Comparison of ENCODE assay signal across 11 cellular contexts in genomic region chr6:127457444-127458064, GRCh38. TPM values are rescaled to one million over a fixed set of nuclear protein-coding genes. Genes with fewer than 3 reads are reported as not detected.
DNase-seq lines count a peak whose midpoint lies in the region; TF ChIP-seq lines count a peak whose summit lies in the region.
"Had no signal": no experiment of that assay in that cellular context is flagged by ENCODE, and none has a peak within 500 bp of the region (broad histone marks: within the 10 kb centered on the region; RNA-seq: fewer than 3 reads in every experiment).

No MANE protein-coding gene starts in this region.

- H3K4me3 ChIP-seq in AG04449 (ENCODE audit: low read depth, low read length), result no peak overlapping the region
- H3K4me3 ChIP-seq in epithelial cell of esophagus (ENCODE audit: low read length), result no peak overlapping the region
- H3K4me3 ChIP-seq in muscle layer of duodenum (ENCODE audit: low read depth in 1 of 2, low read length in 2 of 2), result peak overlapping the region; percentile 56 to 74
- H3K4me3 ChIP-seq: GM12878 had no signal

- no peak overlapping the region for H3K27ac Mint-ChIP-seq in progenitor cell of endocrine pancreas
- H3K27ac Mint-ChIP-seq in T-helper 2 cell treated with Interferon-gamma antibody and Interleukin-4, amounts not matched to agents 5 μg/mL and 100 μg/mL, for 36 hours, result no peak overlapping the region
- H3K27ac Mint-ChIP-seq: T-cell had no signal

- POLR2A ChIA-PET in AG04449 (lab: Yijun Ruan, JAX), result no interaction called here

- peak overlapping the region; percentile 85 for H3K27ac ChIP-seq in muscle layer of duodenum (ENCODE audit: low read length)

- H3K9me3 ChIP-seq in muscle layer of duodenum (ENCODE audit: control insufficient read depth in 1 of 2, low read length in 2 of 2), result no peaks in the 10 kb centered on the region

- no peak overlapping the region for H3K4me3 Mint-ChIP-seq in progenitor cell of endocrine pancreas (ENCODE audit: low read depth)
- no peak overlapping the region for H3K4me3 Mint-ChIP-seq in T-helper 2 cell treated with Interferon-gamma antibody and Interleukin-4, amounts not matched to agents 5 μg/mL and 100 μg/mL, for 36 hours
- H3K4me3 Mint-ChIP-seq: T-cell had no signal

- peaks cover 16% of the 10 kb centered on the region for H3K4me1 Mint-ChIP-seq in progenitor cell of endocrine pancreas (ENCODE audit: low read depth)
- H3K4me1 Mint-ChIP-seq in T-helper 2 cell treated with Interferon-gamma antibody and Interleukin-4, amounts not matched to agents 5 μg/mL and 100 μg/mL, for 36 hours (ENCODE audit: low read depth), result peaks cover 42% of the 10 kb centered on the region

- H3K36me3 ChIP-seq in muscle layer of duodenum (ENCODE audit: control insufficient read depth in 1 of 2, insufficient read depth in 2 of 2, low read length in 2 of 2), result no peaks in the 10 kb centered on the region

- peaks cover 0 to 33% of the 10 kb centered on the region in 2 donors for H3K4me1 ChIP-seq in muscle layer of duodenum (ENCODE audit: control insufficient read depth in 1 of 2, insufficient read depth in 2 of 2, low read length in 2 of 2)

- no peaks in the 10 kb centered on the region for H3K27me3 ChIP-seq in muscle layer of duodenum (ENCODE audit: low read depth, low read length)

- H3K9me3 Mint-ChIP-seq in progenitor cell of endocrine pancreas (ENCODE audit: low read depth), result no peaks in the 10 kb centered on the region
- H3K9me3 Mint-ChIP-seq in T-helper 2 cell treated with Interferon-gamma antibody and Interleukin-4, amounts not matched to agents 5 μg/mL and 100 μg/mL, for 36 hours, result no peaks in the 10 kb centered on the region
- H3K9me3 Mint-ChIP-seq: T-cell had no signal

- TF ChIP-seq CTCF in AG04449 (IDR thresholded peaks at IDR 0.05; ENCODE audit: insufficient read depth, low read length, missing control alignments), result no peak
- no peak for TF ChIP-seq CTCF in epithelial cell of esophagus (IDR thresholded peaks at IDR 0.05; ENCODE audit: insufficient read depth, low read depth, low read length, missing control alignments)
- no peak for TF ChIP-seq CTCF in progenitor cell of endocrine pancreas (IDR thresholded peaks at IDR 0.05; ENCODE audit: unreplicated experiment)

- DNase-seq in AG04449 (ENCODE audit: low read depth, low spot score) (peak; percentile 37), NOMO-1 treated with dmso at 0.1 percent for 144 hours (lab: John Stamatoyannopoulos, UW; ENCODE audit: unreplicated experiment) (peak; percentile 96), epithelial cell of esophagus (ENCODE audit: low read depth) (peak; percentile 61), progenitor cell of endocrine pancreas (ENCODE audit: low spot score, unreplicated experiment) (no peak), NCI-H2171 treated with DMSO at 0.1 percent for 48 hours (lab: John Stamatoyannopoulos, UW) (no peak), H4 (ENCODE audit: low spot score) (no peak)
- DNase-seq in T-helper 2 cell treated with Interferon-gamma antibody and Interleukin-4, amounts not matched to agents 5 μg/mL and 100 μg/mL, for 36 hours (ENCODE audit: low spot score), result no peak
- DNase-seq: activated effector memory CD4-positive, alpha-beta T cell treated with anti-CD3 and anti-CD28 coated beads, Interleukin-2, amount 50 U/mL, for 16 hours; T-cell had no signal

- no peaks in the 10 kb centered on the region for H3K36me3 Mint-ChIP-seq in progenitor cell of endocrine pancreas (ENCODE audit: insufficient read depth)
- H3K36me3 Mint-ChIP-seq in T-helper 2 cell treated with Interferon-gamma antibody and Interleukin-4, amounts not matched to agents 5 μg/mL and 100 μg/mL, for 36 hours (ENCODE audit: low read depth), result peaks cover 1% of the 10 kb centered on the region

- no peaks in the 10 kb centered on the region for H3K27me3 Mint-ChIP-seq in progenitor cell of endocrine pancreas
- peaks cover 2% of the 10 kb centered on the region for H3K27me3 Mint-ChIP-seq in T-helper 2 cell treated with Interferon-gamma antibody and Interleukin-4, amounts not matched to agents 5 μg/mL and 100 μg/mL, for 36 hours (ENCODE audit: low read depth)

- CTCF ChIA-PET in AG04449 (lab: Yijun Ruan, JAX), result interaction anchor here (3.1 kb wide), 2 partner anchors 59 to 156 kb away, joined by 13 to 17 read pairs; no protein-coding TSS in a partner anchor

RNA-seq across cellular contexts. Expression of gene KIAA0408, which starts 1.6 kb away (rescaled TPM):
- 0.91 and 1.4 TPM in 2 replicates for total RNA-seq in progenitor cell of endocrine pancreas
- 0.94 and 1.4 TPM in 2 replicates for total RNA-seq in H4 (2014; rRNA removed; shearing (Covaris generic))

Comparison
In these comparisons a context has a peak if more than half of its experiments do, and no peak if none do; other contexts are left out.
1. DNase-seq: peak in AG04449 (single experiment), NOMO-1 treated with dmso at 0.1 percent for 144 hours (single experiment) and epithelial cell of esophagus (single experiment); none in progenitor cell of endocrine pancreas (single experiment), T-helper 2 cell treated with Interferon-gamma antibody and Interleukin-4, amounts not matched to agents 5 μg/mL and 100 μg/mL, for 36 hours (single experiment), NCI-H2171 treated with DMSO at 0.1 percent for 48 hours (single experiment) and H4 (single experiment).
2. H3K4me3 ChIP-seq: peak in muscle layer of duodenum (2 of 2); none in AG04449 (single experiment) and epithelial cell of esophagus (single experiment).